ENCODE assay signal across 8 cellular contexts in genomic region chr22:37199103-37199838, GRCh38. TPM values are rescaled to one million over a fixed set of nuclear protein-coding genes. Genes with fewer than 3 reads are reported as not detected.
DNase-seq lines count a peak whose midpoint lies in the region; ATAC-seq and TF ChIP-seq lines count a peak whose summit lies in the region.

No MANE protein-coding gene starts in this region.

- peak; percentile 92 for ATAC-seq in HG03432 (IDR thresholded peaks at IDR 0.05; ENCODE audit: unreplicated experiment)

- DNase-seq in Ammon's horn (ENCODE audit: low spot score) (peak; percentile 95), NCI-H460 (ENCODE audit: extremely low read depth, low read depth) (peak; percentile 94), kidney glomerular epithelial cell (lab: John Stamatoyannopoulos, UW) (peak; percentile 89)
- peak; percentile 99 to 100 for DNase-seq in activated CD4-positive, alpha-beta T cell treated with anti-CD3 and anti-CD28 coated beads for 24 hours (ENCODE audit: low read depth in 2 of 2)
- peak; percentile 97 to 99 for DNase-seq in stimulated activated CD4-positive, alpha-beta T cell treated with anti-CD3 and anti-CD28 coated beads, Interleukin-1b, Interleukin-23, amount 100 ng/mL, for 1 hour (ENCODE audit: low read depth in 2 of 2)

- peak; percentile 96 for TF ChIP-seq POLR2A in GM19099 (IDR thresholded peaks at IDR 0.05; ENCODE audit: extremely low read depth, insufficient read length, low read depth)

- H3K27ac ChIP-seq in cingulate gyrus (ENCODE audit: low read depth, low read length) = peak overlapping the region; percentile 81

RNA-seq across cellular contexts. Expression of gene C1QTNF6, which starts 11.2 kb away (rescaled TPM):
- total RNA-seq in NCI-H460 (2014; rRNA removed; shearing (Covaris generic)) = 2.7 and 2.9 TPM in 2 replicates
- polyA plus RNA-seq in NCI-H460 (2014; cell fraction: nucleus; rRNA removed) = 6.4 and 7.6 TPM in 2 replicates

RNA-seq across cellular contexts. Expression of gene SSTR3, which starts 13.0 kb away (rescaled TPM):
- not detected in 2 replicates for total RNA-seq in NCI-H460 (2014; rRNA removed; shearing (Covaris generic))
- polyA plus RNA-seq in NCI-H460 (2014; cell fraction: nucleus; rRNA removed) = not detected in 2 replicates

RNA-seq across cellular contexts. Expression of gene RAC2, which starts 44.8 kb away (rescaled TPM):
- 0.98 and 1.3 TPM in 2 replicates for total RNA-seq in NCI-H460 (2014; rRNA removed; shearing (Covaris generic))
- polyA plus RNA-seq in NCI-H460 (2014; cell fraction: nucleus; rRNA removed) = 0.31 TPM in 1 of 2 replicates, not detected in the other

RNA-seq across cellular contexts. Expression of gene IL2RB, which starts 49.6 kb away (rescaled TPM):
- total RNA-seq in NCI-H460 (2014; rRNA removed; shearing (Covaris generic)) = not detected in 2 replicates
- not detected in 2 replicates for polyA plus RNA-seq in NCI-H460 (2014; cell fraction: nucleus; rRNA removed)

Comparison
In these comparisons a context has a peak if more than half of its experiments do, and no peak if none do; other contexts are left out.
1. Peak in every context shown above with its lines: DNase-seq, ATAC-seq and H3K27ac ChIP-seq.